ENCODE assay signal across 16 cellular contexts in genomic region chr11:44372989-44373388, GRCh38.
"Had no signal": no experiment of that assay in that cellular context is flagged by ENCODE, and none has a peak within 500 bp of the region (broad histone marks: within the 10 kb centered on the region; RNA-seq: fewer than 3 reads in every experiment).

No MANE protein-coding gene starts in this region.

- H3K27me3 Mint-ChIP-seq: activated naive CD8-positive, alpha-beta T cell had no signal

- H3K36me3 ChIP-seq: colonic mucosa, neutrophil, tibial nerve, vagina had no signal

- H3K9me3 ChIP-seq: colonic mucosa, neutrophil, vagina had no signal

- H3K27ac Mint-ChIP-seq: activated naive CD8-positive, alpha-beta T cell; mesothelial cell of epicardium had no signal

- H3K4me3 ChIP-seq: colonic mucosa, tibial nerve, vagina had no signal

- H3K4me1 ChIP-seq: colonic mucosa, tibial nerve, vagina had no signal

- H3K4me1 Mint-ChIP-seq: mesothelial cell of epicardium had no signal

- H3K4me3 Mint-ChIP-seq: activated naive CD8-positive, alpha-beta T cell; mesothelial cell of epicardium had no signal

- H3K36me3 Mint-ChIP-seq: activated naive CD8-positive, alpha-beta T cell; mesothelial cell of epicardium had no signal

- ATAC-seq: esophagus mucosa had no signal

- H3K27me3 ChIP-seq: colonic mucosa, tibial nerve, vagina had no signal

- H3K27ac ChIP-seq: colonic mucosa, neutrophil, tibial nerve, vagina had no signal

- DNase-seq: activated CD4-positive, alpha-beta T cell treated with anti-CD3 and anti-CD28 coated beads for 4 hours; activated CD8-positive, alpha-beta memory T cell treated with anti-CD3 and anti-CD28 coated beads, Interleukin-2, amount 50 U/mL, for 48 hours; activated gamma-delta T cell treated with Interleukin-2 at 50 U/mL for 16 hours; amniotic stem cell; colonic mucosa; retina; stimulated activated CD4-positive, alpha-beta T cell treated with anti-CD3 and anti-CD28 coated beads, Interleukin-15, amount 100 ng/mL, for 24 hours; stimulated activated CD4-positive, alpha-beta T cell treated with anti-CD3 and anti-CD28 coated beads, Interleukin-4, amount 100 ng/mL, for 24 hours; stimulated activated naive CD4-positive, alpha-beta T cell; T-helper 2 cell had no signal
